ENCODE assay signal across 19 cellular contexts in the genomic region with DNA sequence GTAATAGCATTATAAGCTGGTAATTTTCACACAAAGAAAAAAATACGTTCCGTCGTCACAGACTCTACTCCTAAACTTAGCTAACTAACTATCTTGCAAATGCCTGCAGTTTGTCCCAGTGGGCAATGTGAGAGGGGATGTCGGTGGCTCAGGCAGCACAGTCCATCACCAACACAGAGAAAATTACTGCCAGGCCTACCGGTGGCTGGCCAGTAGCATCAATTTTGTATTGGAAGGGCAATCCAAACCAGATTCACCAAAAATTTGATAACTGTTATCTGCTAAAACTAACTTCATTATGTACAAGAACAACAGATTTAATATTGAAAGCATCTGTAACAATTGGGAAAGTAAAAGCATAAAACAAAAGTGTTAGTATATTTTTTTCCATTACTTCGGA. TPM values are rescaled to one million over a fixed set of nuclear protein-coding genes. Genes with fewer than 3 reads are reported as not detected.
DNase-seq lines count a peak whose midpoint lies in the region; ATAC-seq and TF ChIP-seq lines count a peak whose summit lies in the region.
"Had no signal": no experiment of that assay in that cellular context is flagged by ENCODE, and none has a peak within 500 bp of the region (broad histone marks: within the 10 kb centered on the region; RNA-seq: fewer than 3 reads in every experiment).

No MANE protein-coding gene starts in this region.

- no peak for TF ChIP-seq CTCF in heart left ventricle (IDR thresholded peaks at IDR 0.05)
- TF ChIP-seq CTCF in heart right ventricle (IDR thresholded peaks at IDR 0.05): no peak
- TF ChIP-seq CTCF in SK-N-SH (IDR thresholded peaks at IDR 0.05): no peak
- TF ChIP-seq CTCF in mesothelial cell of epicardium (IDR thresholded peaks at IDR 0.05; ENCODE audit: unreplicated experiment): no peak
- TF ChIP-seq CTCF in upper lobe of left lung (IDR thresholded peaks at IDR 0.05): no peak
- TF ChIP-seq CTCF in H9 (conservative IDR thresholded peaks at IDR 0.05): no peak

- H2AK5ac ChIP-seq in H9 (ENCODE audit: insufficient read length, low read length): no peak overlapping the region

- H3K18ac ChIP-seq in H9 (ENCODE audit: insufficient read length, low read depth, low read length): no peak overlapping the region

- no peak for DNase-seq in heart left ventricle
- DNase-seq in heart right ventricle: no peak
- DNase-seq in SK-N-SH: peak; percentile 61
- DNase-seq in mesothelial cell of epicardium (ENCODE audit: low spot score in 2 of 2, unreplicated experiment in 2 of 2): no peak
- no peak for DNase-seq in upper lobe of left lung
- no peak for DNase-seq in midbrain (lab: John Stamatoyannopoulos, UW)
- DNase-seq in H9: no peak
- DNase-seq: activated T-cell treated with anti-CD3 and anti-CD28 coated beads, Interleukin-2, amount 50 U/mL, for 48 hours; DMS79; glutamatergic neuron; KG1; NCI-H2029; SIG-M5; stimulated activated CD8-positive, alpha-beta memory T cell treated with anti-CD3 and anti-CD28 coated beads, Interleukin-4, amount 100 ng/mL, for 48 hours; T-helper 2 cell had no signal

- no peaks in the 10 kb centered on the region for H3K27me3 Mint-ChIP-seq in mesothelial cell of epicardium (ENCODE audit: low read depth)
- no peaks in the 10 kb centered on the region for H3K27me3 Mint-ChIP-seq in H9 (ENCODE audit: low read depth)
- H3K27me3 Mint-ChIP-seq: activated naive CD4-positive, alpha-beta T cell treated with anti-CD3 and anti-CD28 coated beads, Interleukin-2, amount 50 U/mL, for 24 hours had no signal

- H3K4me3 Mint-ChIP-seq in mesothelial cell of epicardium (no peak overlapping the region), H9 (no peak overlapping the region)
- H3K4me3 Mint-ChIP-seq: activated naive CD4-positive, alpha-beta T cell treated with anti-CD3 and anti-CD28 coated beads, Interleukin-2, amount 50 U/mL, for 24 hours had no signal

- TF ChIP-seq POLR2A in heart left ventricle (IDR thresholded peaks at IDR 0.05) (no peak), upper lobe of left lung (IDR thresholded peaks at IDR 0.05) (no peak)

- no peak overlapping the region for H4K5ac ChIP-seq in H9 (ENCODE audit: insufficient read length, low read depth, low read length)

- TF ChIP-seq RAD21 in SK-N-SH (IDR thresholded peaks at IDR 0.05; ENCODE audit: low read length): no peak

- peaks cover 18% of the 10 kb centered on the region for H3K36me3 Mint-ChIP-seq in mesothelial cell of epicardium
- peaks cover 0 to 2% (median under 1%) of the 10 kb centered on the region in 3 experiments; a peak in 1 of 7 replicates for H3K36me3 Mint-ChIP-seq in H9 (ENCODE audit: insufficient read depth in 1 of 3, low read depth in 3 of 3)

- H2BK20ac ChIP-seq in H9 (ENCODE audit: low read depth, low read length, poor library complexity, severe bottlenecking): no peak overlapping the region

- no peaks in the 10 kb centered on the region for H3K79me1 ChIP-seq in H9 (ENCODE audit: insufficient read depth, low read depth, low read length, poor library complexity, severe bottlenecking)

- no peak overlapping the region for H3K4me2 ChIP-seq in SK-N-SH
- H3K4me2 ChIP-seq in H9 (ENCODE audit: insufficient read depth, insufficient read length, low read length): no peak overlapping the region

- no peak overlapping the region for H3K56ac ChIP-seq in H9 (ENCODE audit: insufficient read length, low read depth, low read length)

- TF ChIP-seq EP300 in SK-N-SH (IDR thresholded peaks at IDR 0.05; ENCODE audit: borderline replicate concordance in 1 of 2, low read depth in 1 of 2, low read length in 1 of 2): peak in 1 of 2 experiments; percentile 59; a peak in 1 of 4 replicates
- TF ChIP-seq EP300 in upper lobe of left lung (IDR thresholded peaks at IDR 0.05): no peak

- H2BK15ac ChIP-seq in H9 (ENCODE audit: low read depth, low read length): no peak overlapping the region

- H3K27ac Mint-ChIP-seq in mesothelial cell of epicardium: peak overlapping the region; percentile 43
- H3K27ac Mint-ChIP-seq in H9: no peak overlapping the region

- no peak overlapping the region for H4K8ac ChIP-seq in H9 (replicated peaks; ENCODE audit: insufficient read length, low read depth, low read length)

- peaks cover 2% of the 10 kb centered on the region; the same call in 1 of the 2 replicates for H3K79me2 ChIP-seq in SK-N-SH (ENCODE audit: insufficient read depth)
- H3K79me2 ChIP-seq in H9 (ENCODE audit: insufficient read depth, low read length): no peaks in the 10 kb centered on the region

- H3K4me3 ChIP-seq in heart left ventricle (no peak overlapping the region), heart right ventricle (no peak overlapping the region), SK-N-SH (ENCODE audit: low read depth in 2 of 2, low read length in 1 of 2) (no peak overlapping the region), upper lobe of left lung (no peak overlapping the region)
- H3K4me3 ChIP-seq: GM12878 had no signal

- WGBS in heart left ventricle, 4 donors: 55 to 63% (median 60%) methylated on average over 6 of the region's 6 CpGs
- WGBS in heart right ventricle, 2 donors: 52 to 64% methylated on average over 6 of the region's 6 CpGs
- WGBS in SK-N-SH (ENCODE audit: low lambda C conversion rate): 67% methylated on average over 6 of the region's 6 CpGs
- WGBS in upper lobe of left lung, 2 donors: 84% methylated on average over 6 of the region's 6 CpGs
- WGBS in H9 (ENCODE audit: extremely low coverage, insufficient read length, low lambda C conversion rate): no CpG with 5 or more reads among the region's 6 CpGs

- no peak overlapping the region for H3K4ac ChIP-seq in H9 (ENCODE audit: low read depth, low read length)

- no peak for ATAC-seq in heart left ventricle
- no peak for ATAC-seq in heart right ventricle
- ATAC-seq in upper lobe of left lung (ENCODE audit: low FRiP score in 2 of 2): no peak
- no peak for ATAC-seq in GM18870 (IDR thresholded peaks at IDR 0.05; ENCODE audit: unreplicated experiment)
- ATAC-seq: GM12878 had no signal

- no peak overlapping the region for H3K14ac ChIP-seq in H9 (ENCODE audit: insufficient read depth, low read length)

- no peak overlapping the region for H2BK120ac ChIP-seq in H9 (ENCODE audit: low read depth, low read length, poor library complexity, severe bottlenecking)

- H3K9me2 ChIP-seq in SK-N-SH: no peaks in the 10 kb centered on the region

- intact Hi-C loops in heart left ventricle (cut with DNase I) (loop anchor here in 1 of 10 donors (5.0 kb wide), 1 partner anchor 37 kb away; no protein-coding TSS in a partner anchor), heart right ventricle (cut with DNase I) (loop anchor here in 1 of 10 donors (2.0 kb wide), 1 partner anchor 85 kb away; no protein-coding TSS in a partner anchor)

- no peak overlapping the region for H3K9ac ChIP-seq in SK-N-SH
- H3K9ac ChIP-seq in H9 (ENCODE audit: extremely low read depth, insufficient read length, low read length): no peak overlapping the region

- H3K27ac ChIP-seq in heart left ventricle: peak overlapping the region in 7 of 12 donors; percentile 3 to 55 (median 16)
- H3K27ac ChIP-seq in heart right ventricle: peak overlapping the region in 4 of 10 donors; percentile 32 to 50 (median 33)
- H3K27ac ChIP-seq in SK-N-SH (ENCODE audit: low read depth in 2 of 2, low read length in 1 of 2): peak overlapping the region; percentile 23 to 91; a peak in 3 of 4 replicates
- peak overlapping the region in 3 of 4 donors; percentile 13 to 36 (median 16) for H3K27ac ChIP-seq in upper lobe of left lung
- no peak overlapping the region for H3K27ac ChIP-seq in H9 (ENCODE audit: insufficient read length, low read depth, low read length)
- H3K27ac ChIP-seq: VCaP had no signal

- peaks cover 14% of the 10 kb centered on the region for H3F3A ChIP-seq in SK-N-SH (replicated peaks; ENCODE audit: insufficient read depth)

- no peak overlapping the region for H3K23ac ChIP-seq in H9 (ENCODE audit: insufficient read length, low read depth, low read length)

- no peak overlapping the region for H2BK12ac ChIP-seq in H9 (ENCODE audit: insufficient read length, low read depth, low read length)

- POLR2A ChIA-PET in SK-N-SH (lab: Yijun Ruan, JAX): no interaction called here

- H3K4me1 ChIP-seq in heart left ventricle (peaks cover 0 to 68% (median 31%) of the 10 kb centered on the region in 12 donors), heart right ventricle (peaks cover 3 to 76% (median 39%) of the 10 kb centered on the region in 9 donors), SK-N-SH (ENCODE audit: control insufficient read depth in 1 of 2, insufficient read depth in 2 of 2, low read depth in 1 of 2, low read length in 1 of 2) (peaks cover 4 to 16% of the 10 kb centered on the region in 2 experiments; a peak in 2 of 4 replicates), upper lobe of left lung (peaks cover 3 to 17% (median 13%) of the 10 kb centered on the region in 4 donors), H9 (ENCODE audit: insufficient read depth, low read length) (no peaks in the 10 kb centered on the region)

- H2AFZ ChIP-seq in SK-N-SH (ENCODE audit: low read depth) (no peak overlapping the region), H9 (ENCODE audit: low read length) (no peak overlapping the region)

- H3T11ph ChIP-seq in H9 (ENCODE audit: low read length): no peak overlapping the region

- CTCF ChIA-PET in SK-N-SH (lab: Yijun Ruan, JAX): interaction anchor here (0.7 to 3.5 kb wide), 9 partner anchors 10 to 218 kb away, joined by 3 to 44 read pairs (median 4); partner anchors contain the start of gene PXYLP1

- H3K4me1 Mint-ChIP-seq in mesothelial cell of epicardium: peaks cover 7% of the 10 kb centered on the region
- peaks cover 5 to 6% of the 10 kb centered on the region in 2 experiments; a peak in 3 of 4 replicates for H3K4me1 Mint-ChIP-seq in H9

- H3K9me3 ChIP-seq in heart left ventricle (no peaks in the 10 kb centered on the region), heart right ventricle (no peaks in the 10 kb centered on the region), SK-N-SH (no peaks in the 10 kb centered on the region), upper lobe of left lung (no peaks in the 10 kb centered on the region), H9 (ENCODE audit: control insufficient read depth, low read depth, low read length) (no peaks in the 10 kb centered on the region)

- no peaks in the 10 kb centered on the region for H3K27me3 ChIP-seq in heart left ventricle
- no peaks in the 10 kb centered on the region for H3K27me3 ChIP-seq in heart right ventricle
- no peaks in the 10 kb centered on the region for H3K27me3 ChIP-seq in SK-N-SH (ENCODE audit: insufficient read depth)
- no peaks in the 10 kb centered on the region for H3K27me3 ChIP-seq in upper lobe of left lung
- H3K27me3 ChIP-seq in H9 (ENCODE audit: insufficient read depth, low read length): no peaks in the 10 kb centered on the region

- no peak overlapping the region for H4K91ac ChIP-seq in H9 (ENCODE audit: insufficient read length, low read depth, low read length)

- H3K36me3 ChIP-seq in heart left ventricle (peaks cover 0 to 45% (median 34%) of the 10 kb centered on the region in 9 donors), heart right ventricle (peaks cover 0 to 45% (median 9%) of the 10 kb centered on the region in 9 donors), SK-N-SH (replicated peaks in 1 of 2; ENCODE audit: control insufficient read depth in 1 of 2, insufficient read depth in 2 of 2, low read length in 1 of 2) (peaks cover 29 to 30% of the 10 kb centered on the region in 2 experiments), upper lobe of left lung (peaks cover 2 to 36% (median 16%) of the 10 kb centered on the region in 4 donors)

- no peaks in the 10 kb centered on the region for H3K23me2 ChIP-seq in H9 (ENCODE audit: insufficient read length, low read depth, low read length, poor library complexity, severe bottlenecking)

- H3K9me3 Mint-ChIP-seq in mesothelial cell of epicardium (no peaks in the 10 kb centered on the region), H9 (no peaks in the 10 kb centered on the region)
- H3K9me3 Mint-ChIP-seq: activated naive CD4-positive, alpha-beta T cell treated with anti-CD3 and anti-CD28 coated beads, Interleukin-2, amount 50 U/mL, for 24 hours had no signal

- no peak overlapping the region for H2BK5ac ChIP-seq in H9 (ENCODE audit: insufficient read length, low read length)

- no peaks in the 10 kb centered on the region for H4K20me1 ChIP-seq in SK-N-SH (ENCODE audit: insufficient read depth)
- no peaks in the 10 kb centered on the region for H4K20me1 ChIP-seq in H9 (ENCODE audit: control insufficient read depth, insufficient read depth, insufficient read length)

RNA-seq across cellular contexts. Expression of gene RASA2, which starts 37.4 kb away (rescaled TPM):
- total RNA-seq in heart left ventricle: 10 to 100 TPM in 1 of 9 donors, 1 to 10 TPM in 8; 2.2 to 12.3 (median 4.2) TPM
- polyA plus RNA-seq in heart left ventricle: 1 to 10 TPM; 2.0 to 2.2 TPM
- total RNA-seq in heart right ventricle: 1 to 10 TPM; 2.7 to 7.7 (median 5.1) TPM
- 1 to 10 TPM; 1.4 to 6.5 TPM for polyA plus RNA-seq in heart right ventricle
- 2.4 and 3.1 TPM in 2 replicates for polyA plus RNA-seq in SK-N-SH (2012; rRNA removed)
- polyA plus RNA-seq in SK-N-SH (2012; cell fraction: cytosol; rRNA removed): 3.1 and 3.7 TPM in 2 replicates
- polyA plus RNA-seq in SK-N-SH (2012; cell fraction: nucleus; rRNA removed): 3.7 and 12.4 TPM in 2 replicates
- 14.5 to 15.5 TPM (median 15.5 TPM) in 3 replicates for total RNA-seq in mesothelial cell of epicardium
- total RNA-seq in upper lobe of left lung: 10 to 100 TPM; 11.7 to 41.5 (median 21.3) TPM
- 21.5 and 24.4 TPM in 2 replicates for total RNA-seq in H9 (2021)
